24 cellular contexts compared by ENCODE assay signal in genomic region chr2:133982231-133982630, GRCh38.
"Had no signal": no experiment of that assay in that cellular context is flagged by ENCODE, and none has a peak within 500 bp of the region (broad histone marks: within the 10 kb centered on the region; RNA-seq: fewer than 3 reads in every experiment).

No MANE protein-coding gene starts in this region.

- H3K27ac Mint-ChIP-seq: activated B cell treated with CpG ODN at 0.5 μM for 24 hours; activated CD4-positive, alpha-beta memory T cell treated with anti-CD3 and anti-CD28 coated beads, Interleukin-2, amount 10 ng/mL, durations not matched to agents 7 days and 5 days; activated CD4-positive, alpha-beta T cell treated with anti-CD3 and anti-CD28 coated beads, Interleukin-2, amount 10 ng/mL, durations not matched to agents 24 days and 14 days; activated naive CD8-positive, alpha-beta T cell; activated T-helper 17 cell treated with anti-CD3 and anti-CD28 coated beads, Interleukin-2, amount 50 U/mL, for 72 hours; endodermal cell had no signal

- H3K27me3 Mint-ChIP-seq: activated CD4-positive, alpha-beta T cell treated with anti-CD3 and anti-CD28 coated beads, Interleukin-2, amount 10 ng/mL, durations not matched to agents 24 days and 14 days; activated naive CD8-positive, alpha-beta T cell had no signal

- H3K36me3 Mint-ChIP-seq: activated naive CD8-positive, alpha-beta T cell had no signal

- H3K4me3 Mint-ChIP-seq: activated B cell treated with CpG ODN at 0.5 μM for 24 hours; activated CD4-positive, alpha-beta memory T cell treated with anti-CD3 and anti-CD28 coated beads, Interleukin-2, amount 10 ng/mL, durations not matched to agents 7 days and 5 days; activated CD4-positive, alpha-beta T cell treated with anti-CD3 and anti-CD28 coated beads, Interleukin-2, amount 10 ng/mL, durations not matched to agents 24 days and 14 days; activated naive CD8-positive, alpha-beta T cell; activated T-cell treated with anti-CD3 and anti-CD28 coated beads, Interleukin-2, amount 50 U/mL, for 4 hours; activated T-helper 17 cell treated with anti-CD3 and anti-CD28 coated beads, Interleukin-2, amount 50 U/mL, for 72 hours; central memory CD8-positive, alpha-beta T cell; endodermal cell had no signal

- H3K27ac ChIP-seq: brain microvascular endothelial cell, WERI-Rb-1 had no signal

- DNase-seq: activated B cell treated with CpG ODN at 0.5 μM for 24 hours; activated CD4-positive, alpha-beta memory T cell treated with anti-CD3 and anti-CD28 coated beads, Interleukin-2, amount 10 ng/mL, durations not matched to agents 7 days and 5 days; activated CD4-positive, alpha-beta T cell treated with anti-CD3 and anti-CD28 coated beads, Interleukin-2, amount 10 ng/mL, durations not matched to agents 24 days and 14 days; activated CD4-positive, alpha-beta T cell treated with anti-CD3 and anti-CD28 coated beads, Interleukin-2, amount 50 U/mL, for 4 hours; activated effector memory CD4-positive, alpha-beta T cell treated with Interleukin-2 at 50 U/mL for 16 hours; activated gamma-delta T cell treated with Interleukin-2 at 50 U/mL for 16 hours; activated naive CD4-positive, alpha-beta T cell treated with anti-CD3 and anti-CD28 coated beads, Interleukin-2, amount 50 U/mL, for 16 hours; activated naive CD4-positive, alpha-beta T cell treated with Interleukin-2 at 50 U/mL for 16 hours; activated T-cell treated with anti-CD3 and anti-CD28 coated beads, Interleukin-2, amount 50 U/mL, for 4 hours; amniotic stem cell; anterior cingulate cortex; brain microvascular endothelial cell; cortex of kidney; effector CD8-positive, alpha-beta T cell; endodermal cell; foreskin fibroblast; head of caudate nucleus; T-helper 2 cell; WERI-Rb-1 had no signal

- H3K36me3 ChIP-seq: brain microvascular endothelial cell, WERI-Rb-1 had no signal

- H3K4me1 Mint-ChIP-seq: activated CD4-positive, alpha-beta T cell treated with anti-CD3 and anti-CD28 coated beads, Interleukin-2, amount 10 ng/mL, durations not matched to agents 24 days and 14 days; activated T-helper 17 cell treated with anti-CD3 and anti-CD28 coated beads, Interleukin-2, amount 50 U/mL, for 72 hours; central memory CD8-positive, alpha-beta T cell had no signal

- ATAC-seq: activated CD4-positive, CD25-positive, alpha-beta regulatory T cell treated with anti-CD3 and anti-CD28 coated beads, Interleukin-2, amount 50 U/mL, for 24 hours; activated T-cell treated with anti-CD3 and anti-CD28 coated beads, Interleukin-2, amount 50 U/mL, for 4 hours; activated T-helper 17 cell treated with anti-CD3 and anti-CD28 coated beads, Interleukin-2, amount 50 U/mL, for 72 hours; esophagus mucosa had no signal

- H3K27me3 ChIP-seq: brain microvascular endothelial cell had no signal

- H3K9me3 Mint-ChIP-seq: activated B cell treated with CpG ODN at 0.5 μM for 24 hours; activated CD4-positive, alpha-beta memory T cell treated with anti-CD3 and anti-CD28 coated beads, Interleukin-2, amount 10 ng/mL, durations not matched to agents 7 days and 5 days; activated CD4-positive, alpha-beta T cell treated with anti-CD3 and anti-CD28 coated beads, Interleukin-2, amount 10 ng/mL, durations not matched to agents 24 days and 14 days; activated T-cell treated with anti-CD3 and anti-CD28 coated beads, Interleukin-2, amount 50 U/mL, for 4 hours; central memory CD8-positive, alpha-beta T cell had no signal
